ENCODE assay signal across 8 cellular contexts in genomic region chr15:29568840-29569532, GRCh38.
DNase-seq lines count a peak whose midpoint lies in the region; ATAC-seq and TF ChIP-seq lines count a peak whose summit lies in the region.

No MANE protein-coding gene starts in this region.

- WGBS in sigmoid colon, 2 donors, result 16 to 42% methylated on average over 9 of the region's 9 CpGs

- H3K27ac ChIP-seq in sigmoid colon, result no peak overlapping the region

- ATAC-seq in mucosa of descending colon, result peak; percentile 85

- no peak for TF ChIP-seq POLR2A in sigmoid colon (IDR thresholded peaks at IDR 0.05)

- peaks cover 9% of the 10 kb centered on the region for H3K4me1 ChIP-seq in mucosa of descending colon (ENCODE audit: low read depth)
- H3K4me1 ChIP-seq in sigmoid colon, result peaks cover 0 to 19% (median 13%) of the 10 kb centered on the region in 4 donors

- no peak for TF ChIP-seq CTCF in mucosa of descending colon (IDR thresholded peaks at IDR 0.05)
- TF ChIP-seq CTCF in sigmoid colon (IDR thresholded peaks at IDR 0.05), result peak in 1 of 4 experiments; percentile 8

- H3K4me3 ChIP-seq in mucosa of descending colon (no peak overlapping the region), sigmoid colon (no peak overlapping the region)

- DNase-seq in DMS53 (lab: John Stamatoyannopoulos, UW), result peak; percentile 87
- peak; percentile 59 for DNase-seq in M059J (ENCODE audit: low read depth)
- peak; percentile 42 for DNase-seq in astrocyte of the hippocampus (ENCODE audit: low read depth, low spot score)
- peak; percentile 66 to 82 (median 76) for DNase-seq in mucosa of descending colon
- DNase-seq in foreskin melanocyte, result no peak
- no peak for DNase-seq in GOT3 (lab: John Stamatoyannopoulos, UW)
- no peak for DNase-seq in DMS153 treated with DMSO at 0.1 percent for 48 hours (lab: John Stamatoyannopoulos, UW; ENCODE audit: unreplicated experiment)
- no peak for DNase-seq in sigmoid colon

- intact Hi-C loops in mucosa of descending colon (cut with DNase I, micrococcal nuclease) (no loop called here), sigmoid colon (cut with DNase I) (loop anchor here (10.0 kb wide), 1 partner anchor 204 kb away; no protein-coding TSS in a partner anchor)

- peaks cover 4 to 52% (median 7%) of the 10 kb centered on the region in 3 donors for H3K27me3 ChIP-seq in sigmoid colon

- H3K36me3 ChIP-seq in mucosa of descending colon (ENCODE audit: low read depth), result no peaks in the 10 kb centered on the region
- H3K36me3 ChIP-seq in sigmoid colon, result no peaks in the 10 kb centered on the region

- TF ChIP-seq EP300 in sigmoid colon (IDR thresholded peaks at IDR 0.05), result no peak

- no peaks in the 10 kb centered on the region for H3K9me3 ChIP-seq in mucosa of descending colon
- no peaks in the 10 kb centered on the region for H3K9me3 ChIP-seq in sigmoid colon

Comparison
In these comparisons a context has a peak if more than half of its experiments do, and no peak if none do; other contexts are left out.
1. DNase-seq: peak in DMS53 (single experiment), M059J (single experiment), astrocyte of the hippocampus (single experiment) and mucosa of descending colon (3 of 3); none in foreskin melanocyte (single experiment), GOT3 (single experiment), DMS153 treated with DMSO at 0.1 percent for 48 hours (single experiment) and sigmoid colon (single experiment).